10 cellular contexts compared by ENCODE assay signal in genomic region chr2:185208261-185208660, GRCh38.
DNase-seq lines count a peak whose midpoint lies in the region; ATAC-seq, FAIRE-seq and TF ChIP-seq lines count a peak whose summit lies in the region.
"Had no signal": no experiment of that assay in that cellular context is flagged by ENCODE, and none has a peak within 500 bp of the region (broad histone marks: within the 10 kb centered on the region; RNA-seq: fewer than 3 reads in every experiment).

No MANE protein-coding gene starts in this region.

- no peaks in the 10 kb centered on the region for H3K36me3 ChIP-seq in pancreas

- FAIRE-seq in pancreas (lab: Jason Lieb, UNC): no peak
- FAIRE-seq: endometrium, K562 had no signal

- no peaks in the 10 kb centered on the region for H3K9me3 ChIP-seq in pancreas

- no peaks in the 10 kb centered on the region for H3K36me3 Mint-ChIP-seq in brain

- H3K4me1 Mint-ChIP-seq in brain: no peaks in the 10 kb centered on the region

- H3K27ac ChIP-seq in pancreas: no peak overlapping the region

- no peak overlapping the region for H3K27ac Mint-ChIP-seq in brain

- intact Hi-C loops in pancreas (cut with DNase I): no loop called here

- DNase-seq in NCI-H2029 (lab: John Stamatoyannopoulos, UW) (peak; percentile 3), NCI-H2029 treated with DMSO at 0.1 percent for 48 hours (lab: John Stamatoyannopoulos, UW) (no peak), NCI-H1092 (lab: John Stamatoyannopoulos, UW) (peak; percentile 12), pancreas (peak in 3 of 6 donors; percentile 16 to 56 (median 43)), inferior parietal cortex (ENCODE audit: extremely low spot score) (no peak), NOMO-1 (lab: John Stamatoyannopoulos, UW; ENCODE audit: unreplicated experiment in 2 of 2) (no peak)

- 6 to 7% methylated on average over 1 of the region's 1 CpG for WGBS in pancreas, 2 donors

- H3K27me3 ChIP-seq in pancreas: no peaks in the 10 kb centered on the region

- peak; percentile 41 to 66 for TF ChIP-seq CTCF in brain (conservative IDR thresholded peaks at IDR 0.05)
- TF ChIP-seq CTCF in pancreas (IDR thresholded peaks at IDR 0.05): peak; percentile 30 to 52 (median 38)

- ATAC-seq in pancreas (peak in 3 of 4 donors; percentile 73 to 88 (median 86)), GM19324 (IDR thresholded peaks at IDR 0.05; ENCODE audit: low FRiP score, unreplicated experiment) (no peak)
- ATAC-seq: K562 had no signal

- H3K4me3 ChIP-seq in pancreas: no peak overlapping the region
- H3K4me3 ChIP-seq: K562 had no signal

- no peak overlapping the region for H3K4me3 Mint-ChIP-seq in brain

- H3K27me3 Mint-ChIP-seq in brain: no peaks in the 10 kb centered on the region

- no peaks in the 10 kb centered on the region for H3K4me1 ChIP-seq in pancreas

- peaks cover 0 to 6% (median 3%) of the 10 kb centered on the region in 5 experiments for H3K9me3 Mint-ChIP-seq in brain

Comparison
In these comparisons a context has a peak if more than half of its experiments do, and no peak if none do; other contexts are left out.
1. DNase-seq: peak in NCI-H2029 (single experiment) and NCI-H1092 (single experiment); none in NCI-H2029 treated with DMSO at 0.1 percent for 48 hours (single experiment), inferior parietal cortex (single experiment) and NOMO-1 (0 of 2).